Comparison of ENCODE assay signal across 25 cellular contexts in the genomic region with DNA sequence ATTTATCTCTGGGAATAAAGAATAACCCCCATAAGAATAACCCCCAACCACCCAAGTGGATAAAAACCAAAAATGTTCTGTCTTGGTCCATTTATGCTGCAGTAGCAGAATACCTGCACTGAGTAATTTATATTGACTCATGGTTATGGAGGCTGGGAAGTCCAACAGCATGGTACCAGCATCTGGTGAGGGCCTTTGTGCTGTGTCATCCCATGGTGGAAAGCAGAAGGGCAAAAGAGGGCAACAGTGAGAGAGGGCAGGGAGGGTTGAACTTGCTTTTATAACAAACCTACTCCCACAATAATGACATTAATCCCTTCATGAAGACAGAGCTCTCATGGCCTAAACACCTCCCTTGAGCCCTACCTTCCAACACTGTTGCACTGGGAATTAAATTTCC.
DNase-seq lines count a peak whose midpoint lies in the region; ATAC-seq and TF ChIP-seq lines count a peak whose summit lies in the region.
"Had no signal": no experiment of that assay in that cellular context is flagged by ENCODE, and none has a peak within 500 bp of the region (broad histone marks: within the 10 kb centered on the region; RNA-seq: fewer than 3 reads in every experiment).

No MANE protein-coding gene starts in this region.

- no peak overlapping the region for H3K4me3 Mint-ChIP-seq in activated CD8-positive, alpha-beta memory T cell treated with anti-CD3 and anti-CD28 coated beads, Interleukin-2, amount 10 ng/mL, durations not matched to agents 7 days and 5 days
- no peak overlapping the region for H3K4me3 Mint-ChIP-seq in osteocyte (ENCODE audit: unreplicated experiment)
- H3K4me3 Mint-ChIP-seq: CD14-positive monocyte; CD4-positive, alpha-beta memory T cell; CD4-positive, CD25-positive, alpha-beta regulatory T cell; CD8-positive, alpha-beta memory T cell had no signal

- no peak for TF ChIP-seq CTCF in right atrium auricular region (IDR thresholded peaks at IDR 0.05)
- no peak for TF ChIP-seq CTCF in osteocyte (IDR thresholded peaks at IDR 0.05)

- no peak overlapping the region for H3K4me3 ChIP-seq in right atrium auricular region
- H3K4me3 ChIP-seq: A549, BLaER1, GM12878 had no signal

- no peaks in the 10 kb centered on the region for H3K4me1 ChIP-seq in right atrium auricular region
- H3K4me1 ChIP-seq: A549, BE2C, BLaER1 had no signal

- CTCF ChIA-PET in activated CD8-positive, alpha-beta memory T cell treated with anti-CD3 and anti-CD28 coated beads, Interleukin-2, amount 10 ng/mL, durations not matched to agents 7 days and 5 days (lab: Charles Lee) = no interaction called here

- peaks cover 2% of the 10 kb centered on the region for H3K4me1 Mint-ChIP-seq in activated CD8-positive, alpha-beta memory T cell treated with anti-CD3 and anti-CD28 coated beads, Interleukin-2, amount 10 ng/mL, durations not matched to agents 7 days and 5 days
- H3K4me1 Mint-ChIP-seq in osteocyte (ENCODE audit: unreplicated experiment) = no peaks in the 10 kb centered on the region
- H3K4me1 Mint-ChIP-seq: CD14-positive monocyte; CD4-positive, alpha-beta memory T cell; CD4-positive, CD25-positive, alpha-beta regulatory T cell had no signal

- H3K27ac Mint-ChIP-seq in activated CD8-positive, alpha-beta memory T cell treated with anti-CD3 and anti-CD28 coated beads, Interleukin-2, amount 10 ng/mL, durations not matched to agents 7 days and 5 days = no peak overlapping the region
- no peak overlapping the region for H3K27ac Mint-ChIP-seq in osteocyte (ENCODE audit: unreplicated experiment)
- H3K27ac Mint-ChIP-seq: CD14-positive monocyte; CD4-positive, alpha-beta memory T cell; CD4-positive, CD25-positive, alpha-beta regulatory T cell had no signal

- peaks cover 2% of the 10 kb centered on the region for H3K9me3 Mint-ChIP-seq in activated CD8-positive, alpha-beta memory T cell treated with anti-CD3 and anti-CD28 coated beads, Interleukin-2, amount 10 ng/mL, durations not matched to agents 7 days and 5 days (ENCODE audit: low read depth)
- peaks cover 6% of the 10 kb centered on the region for H3K9me3 Mint-ChIP-seq in osteocyte (ENCODE audit: unreplicated experiment)

- intact Hi-C loops in left ventricle myocardium superior (cut with micrococcal nuclease) = no loop called here

- H3K27ac ChIP-seq in right atrium auricular region = no peak overlapping the region
- H3K27ac ChIP-seq: 22Rv1, A549, BLaER1 had no signal

- no peaks in the 10 kb centered on the region for H3K27me3 ChIP-seq in right atrium auricular region
- H3K27me3 ChIP-seq: BLaER1 had no signal

- H3K27me3 Mint-ChIP-seq in activated CD8-positive, alpha-beta memory T cell treated with anti-CD3 and anti-CD28 coated beads, Interleukin-2, amount 10 ng/mL, durations not matched to agents 7 days and 5 days = peaks cover 33% of the 10 kb centered on the region
- H3K27me3 Mint-ChIP-seq in osteocyte (ENCODE audit: unreplicated experiment) = no peaks in the 10 kb centered on the region
- H3K27me3 Mint-ChIP-seq: CD4-positive, CD25-positive, alpha-beta regulatory T cell had no signal

- no peaks in the 10 kb centered on the region for H3K36me3 ChIP-seq in right atrium auricular region
- H3K36me3 ChIP-seq: BE2C, BLaER1 had no signal

- no peak for ATAC-seq in activated CD8-positive, alpha-beta memory T cell treated with anti-CD3 and anti-CD28 coated beads, Interleukin-2, amount 10 ng/mL, durations not matched to agents 7 days and 5 days
- ATAC-seq in left ventricle myocardium superior = no peak
- ATAC-seq: A549, GM12878 had no signal

- H3K9me3 ChIP-seq in right atrium auricular region = no peaks in the 10 kb centered on the region
- H3K9me3 ChIP-seq: A549, BE2C, BLaER1 had no signal

- H3K36me3 Mint-ChIP-seq in activated CD8-positive, alpha-beta memory T cell treated with anti-CD3 and anti-CD28 coated beads, Interleukin-2, amount 10 ng/mL, durations not matched to agents 7 days and 5 days = no peaks in the 10 kb centered on the region
- no peaks in the 10 kb centered on the region for H3K36me3 Mint-ChIP-seq in osteocyte (ENCODE audit: unreplicated experiment)
- H3K36me3 Mint-ChIP-seq: CD14-positive monocyte; CD8-positive, alpha-beta memory T cell had no signal

- DNase-seq in activated CD8-positive, alpha-beta memory T cell treated with anti-CD3 and anti-CD28 coated beads, Interleukin-2, amount 10 ng/mL, durations not matched to agents 7 days and 5 days = peak; percentile 8
- no peak for DNase-seq in activated CD8-positive, alpha-beta memory T cell treated with anti-CD3 and anti-CD28 coated beads, Interleukin-2, amount 50 U/mL, for 48 hours
- DNase-seq in right atrium auricular region (ENCODE audit: low spot score) (peak; percentile 4), left ventricle myocardium superior (no peak), osteocyte (ENCODE audit: extremely low spot score, unreplicated experiment) (peak; percentile 7), AG08395 (ENCODE audit: low spot score) (no peak), medulla oblongata (ENCODE audit: extremely low spot score) (no peak)
- DNase-seq: BE2C; C1 segment of cervical spinal cord; CD4-positive, alpha-beta memory T cell; CD4-positive, CD25-positive, alpha-beta regulatory T cell; CD8-positive, alpha-beta memory T cell; COR-L47; DMS 273 treated with DMSO at 0.1 percent for 48 hours; DMS153; DMS53; DMS79; DND-41; EL; GDM1 had no signal

Comparison
In these comparisons a context has a peak if more than half of its experiments do, and no peak if none do; other contexts are left out.
1. DNase-seq: peak in activated CD8-positive, alpha-beta memory T cell treated with anti-CD3 and anti-CD28 coated beads, Interleukin-2, amount 10 ng/mL, durations not matched to agents 7 days and 5 days (single experiment), right atrium auricular region (single experiment) and osteocyte (single experiment); none in activated CD8-positive, alpha-beta memory T cell treated with anti-CD3 and anti-CD28 coated beads, Interleukin-2, amount 50 U/mL, for 48 hours (single experiment), left ventricle myocardium superior (single experiment), AG08395 (single experiment) and medulla oblongata (single experiment).